In genomic region chr1:161946071-161946987, GRCh38 we compare ENCODE assay signal across 14 cellular contexts.
A peak's percentile ranks its signal among the peaks of the same experiment; 100 is the strongest.
DNase-seq lines count a peak whose midpoint lies in the region; ATAC-seq and TF ChIP-seq lines count a peak whose summit lies in the region.
"Had no signal": no experiment of that assay in that cellular context is flagged by ENCODE, and none has a peak within 500 bp of the region (broad histone marks: within the 10 kb centered on the region; RNA-seq: fewer than 3 reads in every experiment).

No MANE protein-coding gene starts in this region.

- H3K4me3 ChIP-seq in adipocyte (ENCODE audit: low read length) (no peak overlapping the region), fibroblast of mammary gland (ENCODE audit: control insufficient read depth, low read depth, low read length) (no peak overlapping the region), skeletal muscle cell (ENCODE audit: low read depth, low read length) (no peak overlapping the region)
- H3K4me3 ChIP-seq: ascending aorta, transverse colon had no signal

- H3K27me3 ChIP-seq in adipocyte (replicated peaks; ENCODE audit: control insufficient read depth, insufficient read depth, low read length), result no peaks in the 10 kb centered on the region
- H3K27me3 ChIP-seq: ascending aorta, transverse colon had no signal

- no peak for ATAC-seq in HG02884 (IDR thresholded peaks at IDR 0.05; ENCODE audit: unreplicated experiment)
- ATAC-seq in GM19023 (IDR thresholded peaks at IDR 0.05; ENCODE audit: unreplicated experiment), result no peak
- ATAC-seq: left cardiac atrium; stimulated activated memory B cell treated with anti-CD40 and anti-IgM and Interleukin-4, amounts not matched to agents 10 μg/mL and 1 μg/mL and 100 μg/mL, for 72 hours had no signal

- no peak overlapping the region for H3K9ac ChIP-seq in adipocyte (ENCODE audit: low read length)

- no peak overlapping the region for H3K27ac Mint-ChIP-seq in nephron progenitor cell
- H3K27ac Mint-ChIP-seq: stimulated activated memory B cell treated with anti-CD40 and anti-IgM and Interleukin-4, amounts not matched to agents 10 μg/mL and 1 μg/mL and 100 μg/mL, for 72 hours had no signal

- peaks cover 26% of the 10 kb centered on the region for H3K4me1 ChIP-seq in adipocyte (ENCODE audit: control insufficient read depth, insufficient read depth, low read length)
- H3K4me1 ChIP-seq: ascending aorta had no signal

- H3K4me1 Mint-ChIP-seq in nephron progenitor cell, result peaks cover 29% of the 10 kb centered on the region
- H3K4me1 Mint-ChIP-seq: stimulated activated memory B cell treated with anti-CD40 and anti-IgM and Interleukin-4, amounts not matched to agents 10 μg/mL and 1 μg/mL and 100 μg/mL, for 72 hours had no signal

- no peaks in the 10 kb centered on the region for H3K27me3 Mint-ChIP-seq in nephron progenitor cell (ENCODE audit: low read depth, poor library complexity)
- H3K27me3 Mint-ChIP-seq: CD4-positive, CD25-positive, alpha-beta regulatory T cell; stimulated activated memory B cell treated with anti-CD40 and anti-IgM and Interleukin-4, amounts not matched to agents 10 μg/mL and 1 μg/mL and 100 μg/mL, for 72 hours had no signal

- no peak overlapping the region for H3K4me3 Mint-ChIP-seq in nephron progenitor cell
- H3K4me3 Mint-ChIP-seq: CD4-positive, CD25-positive, alpha-beta regulatory T cell; stimulated activated memory B cell treated with anti-CD40 and anti-IgM and Interleukin-4, amounts not matched to agents 10 μg/mL and 1 μg/mL and 100 μg/mL, for 72 hours had no signal

- TF ChIP-seq CTCF in fibroblast of mammary gland (conservative IDR thresholded peaks at IDR 0.05; ENCODE audit: control insufficient read depth, insufficient read depth, low read depth, low read length) (no peak), nephron progenitor cell (IDR thresholded peaks at IDR 0.05) (no peak)

- DNase-seq in GM04503 (ENCODE audit: low read depth) (peak; percentile 91), adipocyte (ENCODE audit: low read depth) (peak; percentile 75), fibroblast of mammary gland (ENCODE audit: low read depth) (peak; percentile 82), skeletal muscle cell (ENCODE audit: low read depth) (peak; percentile 81), nephron progenitor cell (no peak)
- DNase-seq: activated gamma-delta T cell; CD4-positive, CD25-positive, alpha-beta regulatory T cell; left cardiac atrium; T-helper 2 cell; transverse colon had no signal

- peaks cover 7% of the 10 kb centered on the region for H3K36me3 ChIP-seq in adipocyte (ENCODE audit: control insufficient read depth, insufficient read depth, low read length, severe bottlenecking)
- H3K36me3 ChIP-seq: ascending aorta, transverse colon had no signal

- no peaks in the 10 kb centered on the region for H3K9me3 ChIP-seq in adipocyte (ENCODE audit: control insufficient read depth, low read length)
- H3K9me3 ChIP-seq: ascending aorta, transverse colon had no signal

- H3K9me3 Mint-ChIP-seq in nephron progenitor cell, result peaks cover 10% of the 10 kb centered on the region
- H3K9me3 Mint-ChIP-seq: CD4-positive, CD25-positive, alpha-beta regulatory T cell; stimulated activated memory B cell treated with anti-CD40 and anti-IgM and Interleukin-4, amounts not matched to agents 10 μg/mL and 1 μg/mL and 100 μg/mL, for 72 hours had no signal

- peaks cover 17% of the 10 kb centered on the region for H3K36me3 Mint-ChIP-seq in nephron progenitor cell (ENCODE audit: low read depth)
